In genomic region chr20:42855896-42856295, GRCh38 we compare ENCODE assay signal across 8 cellular contexts.
"Had no signal": no experiment of that assay in that cellular context is flagged by ENCODE, and none has a peak within 500 bp of the region (broad histone marks: within the 10 kb centered on the region; RNA-seq: fewer than 3 reads in every experiment).

No MANE protein-coding gene starts in this region.

- H3K4me1 ChIP-seq: HAP-1 had no signal

- H3K4me3 Mint-ChIP-seq: GM23338, HFFc6, IgD-negative memory B cell had no signal

- H3K4me2 ChIP-seq: GM23338 had no signal

- H3K4me3 ChIP-seq: GM23338, HAP-1 had no signal

- H3K36me3 ChIP-seq: HAP-1 had no signal

- H3K36me3 Mint-ChIP-seq: IgD-negative memory B cell had no signal

- H3K27ac ChIP-seq: HL-60 had no signal

- H3K4me1 Mint-ChIP-seq: GM23338, IgD-negative memory B cell had no signal

- H3K27ac Mint-ChIP-seq: GM23338, HFFc6, IgD-negative memory B cell had no signal

- DNase-seq: H7, HFFc6 had no signal

- H3K27me3 Mint-ChIP-seq: IgD-negative memory B cell had no signal

- H2AFZ ChIP-seq: GM23338 had no signal

- ATAC-seq: GM23338, HCT116, HepG2 had no signal
